ENCODE assay signal across 8 cellular contexts in genomic region chr6:1604347-1604990, GRCh38. TPM values are rescaled to one million over a fixed set of nuclear protein-coding genes. Genes with fewer than 3 reads are reported as not detected.
DNase-seq lines count a peak whose midpoint lies in the region; ATAC-seq, FAIRE-seq and TF ChIP-seq lines count a peak whose summit lies in the region.

No MANE protein-coding gene starts in this region.

- H3K27me3 ChIP-seq in lung (ENCODE audit: control insufficient read depth, insufficient read depth), result peaks cover 8% of the 10 kb centered on the region

- H3K9me3 ChIP-seq in lung (ENCODE audit: control insufficient read depth in 2 of 2, insufficient read depth in 1 of 2, low read length in 1 of 2), result peaks cover 0 to 1% of the 10 kb centered on the region in 2 donors

- no peak for FAIRE-seq in H54 (lab: Jason Lieb, UNC)

- peak; percentile 76 for TF ChIP-seq CTCF in lung (IDR thresholded peaks at IDR 0.05; ENCODE audit: control extremely low read depth, extremely low read depth)

- no peak overlapping the region for H3K27ac ChIP-seq in lung (ENCODE audit: low read depth in 1 of 2, low read length in 1 of 2)

- H3K4me3 ChIP-seq in lung, result no peak overlapping the region

- ATAC-seq in lung (ENCODE audit: insufficient read depth, low FRiP score), result peak; percentile 92
- no peak for ATAC-seq in HG02571 (IDR thresholded peaks at IDR 0.05; ENCODE audit: unreplicated experiment)

- TF ChIP-seq POLR2A in H54 (IDR thresholded peaks at IDR 0.05; ENCODE audit: low read depth, low read length), result no peak

- no peaks in the 10 kb centered on the region for H3K36me3 ChIP-seq in lung (ENCODE audit: control insufficient read depth in 2 of 2, insufficient read depth in 2 of 2, low read length in 2 of 2)

- WGBS in lung, 2 donors, result 1% methylated on average over 64 to 73 of the region's 73 CpGs

- H3K4me1 ChIP-seq in lung (ENCODE audit: control insufficient read depth in 2 of 2, insufficient read depth in 2 of 2, low read length in 2 of 2), result peaks cover 0 to 18% of the 10 kb centered on the region in 2 donors

- DNase-seq in DMS114 treated with DMSO at 0.1 percent for 48 hours (lab: John Stamatoyannopoulos, UW; ENCODE audit: unreplicated experiment) (peak; percentile 60), H54 (ENCODE audit: insufficient read length, low spot score) (peak; percentile 89), NCI-H2171 (lab: John Stamatoyannopoulos, UW) (peak; percentile 63), ecto neural progenitor cell (ENCODE audit: low spot score) (peak; percentile 91), lung (ENCODE audit: low spot score) (peak; percentile 57)
- DNase-seq in activated CD4-positive, alpha-beta T cell treated with anti-CD3 and anti-CD28 coated beads, Interleukin-2, amount 50 U/mL, for 24 hours (ENCODE audit: low read depth in 1 of 2, low spot score in 1 of 2), result peak; percentile 49 to 58
- peak; percentile 29 for DNase-seq in stimulated activated CD8-positive, alpha-beta memory T cell treated with anti-CD3 and anti-CD28 coated beads, Interleukin-15, amount 100 ng/mL, for 1 hour (ENCODE audit: low read depth)

RNA-seq across cellular contexts. Expression of gene FOXC1, which starts 5.2 kb away (rescaled TPM):
- 1 to 10 TPM; 2.7 to 6.2 TPM for total RNA-seq in lung
- polyA plus RNA-seq in lung, result 1 to 10 TPM; 1.4 to 2.2 TPM

Comparison
In these comparisons a context has a peak if more than half of its experiments do, and no peak if none do; other contexts are left out.
1. DNase-seq: peak in every context shown above with its lines; median percentile 91 in ecto neural progenitor cell; 89 in H54; 63 in NCI-H2171; 60 in DMS114 treated with DMSO at 0.1 percent for 48 hours; 57 in lung; 54 in activated CD4-positive, alpha-beta T cell treated with anti-CD3 and anti-CD28 coated beads, Interleukin-2, amount 50 U/mL, for 24 hours; 29 in stimulated activated CD8-positive, alpha-beta memory T cell treated with anti-CD3 and anti-CD28 coated beads, Interleukin-15, amount 100 ng/mL, for 1 hour.